11 cellular contexts compared by ENCODE assay signal in the genomic region with DNA sequence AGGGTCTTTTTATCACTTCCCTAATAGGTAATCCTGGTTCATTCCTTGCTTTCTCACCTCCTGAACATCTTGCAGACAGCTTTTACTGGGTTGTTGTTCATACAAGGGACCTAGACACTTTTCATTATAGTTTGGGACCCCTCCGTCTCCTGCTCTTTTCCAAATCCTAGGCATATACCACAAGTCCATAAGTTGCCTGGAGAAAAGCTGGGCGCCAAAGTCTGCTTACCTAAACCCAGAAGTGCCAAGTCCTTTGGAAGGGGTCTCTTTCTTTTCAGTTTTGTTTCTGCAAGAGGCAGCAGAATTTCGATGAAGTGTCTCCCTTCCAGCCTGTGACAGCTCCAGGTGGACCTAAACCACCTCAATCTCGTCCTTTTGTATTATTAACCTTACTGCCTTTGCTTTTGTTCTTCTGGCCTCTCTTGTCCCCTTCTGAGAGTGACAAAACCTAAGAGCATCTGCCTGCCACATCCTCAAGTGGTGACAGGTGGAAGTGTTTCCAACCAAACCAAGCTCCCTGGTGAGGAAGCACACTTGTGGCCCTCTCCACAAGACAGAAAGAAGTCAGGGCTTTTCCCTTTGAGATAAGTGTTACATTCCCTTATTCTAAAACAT. TPM values are rescaled to one million over a fixed set of nuclear protein-coding genes. Genes with fewer than 3 reads are reported as not detected.
A peak's percentile ranks its signal among the peaks of the same experiment; 100 is the strongest.
DNase-seq lines count a peak whose midpoint lies in the region; ATAC-seq and TF ChIP-seq lines count a peak whose summit lies in the region.
"Had no signal": no experiment of that assay in that cellular context is flagged by ENCODE, and none has a peak within 500 bp of the region (broad histone marks: within the 10 kb centered on the region; RNA-seq: fewer than 3 reads in every experiment).

No MANE protein-coding gene starts in this region.

- TF ChIP-seq CTCF in retinal pigment epithelial cell (conservative IDR thresholded peaks at IDR 0.05; ENCODE audit: low read depth, low read length): peak; percentile 1
- peak in 1 of 3 experiments; percentile 10 for TF ChIP-seq CTCF in esophagus muscularis mucosa (IDR thresholded peaks at IDR 0.05)

- no peaks in the 10 kb centered on the region for H3K4me1 Mint-ChIP-seq in activated CD4-positive, alpha-beta memory T cell treated with anti-CD3 and anti-CD28 coated beads for 36 hours (ENCODE audit: low read depth)

- H3K9me3 ChIP-seq in esophagus muscularis mucosa: no peaks in the 10 kb centered on the region
- H3K9me3 ChIP-seq: tibial artery had no signal

- H3K36me3 Mint-ChIP-seq in activated CD4-positive, alpha-beta memory T cell treated with anti-CD3 and anti-CD28 coated beads for 36 hours: no peaks in the 10 kb centered on the region

- no peak overlapping the region for H3K4me3 ChIP-seq in retinal pigment epithelial cell (ENCODE audit: low read length)
- H3K4me3 ChIP-seq in esophagus muscularis mucosa: no peak overlapping the region
- H3K4me3 ChIP-seq: tibial artery had no signal

- peaks cover 6 to 7% (median 6%) of the 10 kb centered on the region in 4 donors for H3K4me1 ChIP-seq in esophagus muscularis mucosa

- H3K27me3 ChIP-seq in esophagus muscularis mucosa: no peaks in the 10 kb centered on the region
- H3K27me3 ChIP-seq: tibial artery had no signal

- no peaks in the 10 kb centered on the region for H3K36me3 ChIP-seq in esophagus muscularis mucosa
- H3K36me3 ChIP-seq: tibial artery had no signal

- no peak overlapping the region for H3K4me3 Mint-ChIP-seq in activated CD4-positive, alpha-beta memory T cell treated with anti-CD3 and anti-CD28 coated beads for 36 hours

- DNase-seq in activated effector memory CD4-positive, alpha-beta T cell treated with anti-CD3 and anti-CD28 coated beads, Interleukin-2, amount 50 U/mL, for 16 hours: peak; percentile 51
- no peak for DNase-seq in activated effector memory CD4-positive, alpha-beta T cell treated with Interleukin-2 at 50 U/mL for 16 hours
- DNase-seq in NCI-H146 treated with DMSO at 0.1 percent for 48 hours (lab: John Stamatoyannopoulos, UW; ENCODE audit: unreplicated experiment): peak; percentile 33
- peak; percentile 32 for DNase-seq in activated CD4-positive, alpha-beta memory T cell treated with anti-CD3 and anti-CD28 coated beads for 36 hours
- no peak for DNase-seq in retinal pigment epithelial cell (ENCODE audit: low read depth)
- DNase-seq in esophagus muscularis mucosa (ENCODE audit: extremely low spot score): no peak
- DNase-seq: hippocampal formation, small intestine had no signal

- no peak overlapping the region for H3K27ac Mint-ChIP-seq in activated CD4-positive, alpha-beta memory T cell treated with anti-CD3 and anti-CD28 coated beads for 36 hours

- no peak for ATAC-seq in GM21515 (IDR thresholded peaks at IDR 0.05; ENCODE audit: unreplicated experiment)
- no peak for ATAC-seq in GM21423 (IDR thresholded peaks at IDR 0.05; ENCODE audit: unreplicated experiment)

- H3K27ac ChIP-seq in esophagus muscularis mucosa (replicated peaks in 1 of 4): no peak overlapping the region
- H3K27ac ChIP-seq: tibial artery had no signal

- WGBS in esophagus muscularis mucosa: 88% methylated on average over 4 of the region's 4 CpGs

- H3K9me3 Mint-ChIP-seq in activated CD4-positive, alpha-beta memory T cell treated with anti-CD3 and anti-CD28 coated beads for 36 hours: no peaks in the 10 kb centered on the region

- TF ChIP-seq POLR2A in esophagus muscularis mucosa (IDR thresholded peaks at IDR 0.05; ENCODE audit: low read depth): no peak

- CTCF ChIA-PET in activated CD4-positive, alpha-beta memory T cell treated with anti-CD3 and anti-CD28 coated beads for 36 hours (lab: Charles Lee): interaction anchor here (1.0 to 1.4 kb wide), 5 partner anchors 8 to 439 kb away, joined by 3 to 6 read pairs (median 4); no protein-coding TSS in a partner anchor

- TF ChIP-seq EP300 in esophagus muscularis mucosa (IDR thresholded peaks at IDR 0.05): no peak

- POLR2A ChIA-PET in activated CD4-positive, alpha-beta memory T cell treated with anti-CD3 and anti-CD28 coated beads for 36 hours (lab: Charles Lee): no interaction called here

- no peaks in the 10 kb centered on the region for H3K27me3 Mint-ChIP-seq in activated CD4-positive, alpha-beta memory T cell treated with anti-CD3 and anti-CD28 coated beads for 36 hours

- intact Hi-C loops in activated CD4-positive, alpha-beta memory T cell treated with anti-CD3 and anti-CD28 coated beads for 36 hours (cut with micrococcal nuclease): no loop called here
- intact Hi-C loops in esophagus muscularis mucosa (cut with DNase I): no loop called here

RNA-seq across cellular contexts. Expression of a gene that starts 19.5 kb away (rescaled TPM):
- total RNA-seq in activated CD4-positive, alpha-beta memory T cell treated with anti-CD3 and anti-CD28 coated beads for 36 hours: not detected
- total RNA-seq in esophagus muscularis mucosa: 1 to 10 TPM; 1.6 to 4.8 (median 2.4) TPM

RNA-seq across cellular contexts. Expression of a gene that starts 34.6 kb away (rescaled TPM):
- not detected for total RNA-seq in activated CD4-positive, alpha-beta memory T cell treated with anti-CD3 and anti-CD28 coated beads for 36 hours
- total RNA-seq in esophagus muscularis mucosa: under 1 TPM in 3 of 4 donors, not detected in 1; 0.32 to 0.83 (median 0.52) TPM

RNA-seq across cellular contexts. Expression of a gene that starts 55.4 kb away (rescaled TPM):
- under 1 TPM in 1 of 2 experiments, not detected in 1; 0.07 TPM for total RNA-seq in activated CD4-positive, alpha-beta memory T cell treated with anti-CD3 and anti-CD28 coated beads for 36 hours
- 100 to 1,000 TPM in 3 of 4 donors, 10 to 100 TPM in 1; 82.8 to 196 (median 122) TPM for total RNA-seq in esophagus muscularis mucosa

Comparison
In these comparisons a context has a peak if more than half of its experiments do, and no peak if none do; other contexts are left out.
1. DNase-seq: peak in activated effector memory CD4-positive, alpha-beta T cell treated with anti-CD3 and anti-CD28 coated beads, Interleukin-2, amount 50 U/mL, for 16 hours (single experiment), NCI-H146 treated with DMSO at 0.1 percent for 48 hours (single experiment) and activated CD4-positive, alpha-beta memory T cell treated with anti-CD3 and anti-CD28 coated beads for 36 hours (single experiment); none in activated effector memory CD4-positive, alpha-beta T cell treated with Interleukin-2 at 50 U/mL for 16 hours (single experiment), retinal pigment epithelial cell (single experiment) and esophagus muscularis mucosa (single experiment).
2. RNA of a gene that starts 55.4 kb away (total RNA-seq): 82.8 to 196 TPM in esophagus muscularis mucosa; 0.07 TPM in activated CD4-positive, alpha-beta memory T cell treated with anti-CD3 and anti-CD28 coated beads for 36 hours; every median in the first group is over 10 times any median in the second.